In the genomic region with DNA sequence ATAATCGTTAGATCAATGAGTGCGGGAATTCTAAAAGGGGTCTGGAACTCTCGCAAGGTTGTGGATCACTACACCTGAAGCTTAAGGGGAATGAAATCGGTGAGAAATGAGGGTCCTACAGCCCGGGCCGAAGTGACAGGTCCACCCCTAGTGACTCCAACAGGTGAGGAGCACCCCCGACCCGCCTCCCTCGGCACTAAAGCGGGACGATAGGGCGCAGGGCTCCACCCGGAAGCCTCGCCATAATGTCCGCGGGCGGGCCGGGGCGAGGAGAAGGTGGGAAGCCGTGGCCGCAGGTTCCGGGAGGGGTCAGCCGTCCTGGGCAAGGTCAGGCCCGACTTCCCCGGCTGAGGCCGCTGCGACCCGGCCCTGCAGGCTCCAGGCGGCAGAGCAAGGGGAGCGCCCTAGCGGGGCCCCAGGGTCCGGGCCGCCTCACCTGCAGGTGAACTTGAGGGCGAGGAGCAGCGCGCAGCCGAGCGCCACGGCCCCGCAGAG, we compare ENCODE assay signal across 9 cellular contexts. TPM values are rescaled to one million over a fixed set of nuclear protein-coding genes. Genes with fewer than 3 reads are reported as not detected.
A peak's percentile ranks its signal among the peaks of the same experiment; 100 is the strongest.
DNase-seq lines count a peak whose midpoint lies in the region; ATAC-seq and FAIRE-seq lines count a peak whose summit lies in the region.
"Had no signal": no experiment of that assay in that cellular context is flagged by ENCODE, and none has a peak within 500 bp of the region (broad histone marks: within the 10 kb centered on the region; RNA-seq: fewer than 3 reads in every experiment).

No MANE protein-coding gene starts in this region.

- no peaks in the 10 kb centered on the region for H3K9me3 ChIP-seq in iPS-18c (ENCODE audit: control insufficient read depth, insufficient read depth, low read length)

- H3K4me3 ChIP-seq in iPS-18c (ENCODE audit: insufficient read depth, low read depth, low read length): peak overlapping the region; percentile 93

- peak; percentile 24 for ATAC-seq in HG02938 (IDR thresholded peaks at IDR 0.05; ENCODE audit: unreplicated experiment)

- DNase-seq in NCI-H2227 (lab: John Stamatoyannopoulos, UW; ENCODE audit: unreplicated experiment) (peak; percentile 49), NCI-H2227 treated with DMSO at 0.1 percent for 48 hours (lab: John Stamatoyannopoulos, UW) (no peak), RCC 7860 (ENCODE audit: low spot score) (peak; percentile 5), H4 (ENCODE audit: low spot score) (no peak)
- peak; percentile 59 to 62 for DNase-seq in stimulated activated CD4-positive, alpha-beta T cell treated with anti-CD3 and anti-CD28 coated beads, Interleukin-2, amount 100 ng/mL, for 24 hours

- FAIRE-seq in RCC 7860 (lab: Jason Lieb, UNC): no peak
- FAIRE-seq: islet of Langerhans had no signal

- peak overlapping the region; percentile 74 for H3K27ac ChIP-seq in angular gyrus (ENCODE audit: low read depth, low read length)

RNA-seq across cellular contexts. Expression of a gene that starts 0.6 kb away (rescaled TPM):
- total RNA-seq in H4 (2014; rRNA removed; shearing (Covaris generic)): 23.7 and 24.4 TPM in 2 replicates

RNA-seq across cellular contexts. Expression of a gene that starts 55.0 kb away (rescaled TPM):
- total RNA-seq in H4 (2014; rRNA removed; shearing (Covaris generic)): 16.7 and 19.4 TPM in 2 replicates

Comparison
In these comparisons a context has a peak if more than half of its experiments do, and no peak if none do; other contexts are left out.
1. DNase-seq: peak in NCI-H2227 (single experiment), RCC 7860 (single experiment) and stimulated activated CD4-positive, alpha-beta T cell treated with anti-CD3 and anti-CD28 coated beads, Interleukin-2, amount 100 ng/mL, for 24 hours (2 of 2); none in NCI-H2227 treated with DMSO at 0.1 percent for 48 hours (single experiment) and H4 (single experiment).